Comparison of ENCODE assay signal across 27 cellular contexts in genomic region chr2:217340899-217341298, GRCh38.
DNase-seq lines count a peak whose midpoint lies in the region; ATAC-seq, FAIRE-seq and TF ChIP-seq lines count a peak whose summit lies in the region.
"Had no signal": no experiment of that assay in that cellular context is flagged by ENCODE, and none has a peak within 500 bp of the region (broad histone marks: within the 10 kb centered on the region; RNA-seq: fewer than 3 reads in every experiment).

No MANE protein-coding gene starts in this region.

- H4K91ac ChIP-seq in IMR-90 (ENCODE audit: insufficient read depth, low read depth, low read length) = peak overlapping the region; percentile 27; the same call in 1 of the 2 replicates

- DNase-seq in A549 (ENCODE audit: low read depth in 1 of 2, low spot score in 1 of 2) (no peak), IMR-90 (no peak), small intestine (peak; percentile 44), NCI-H1092 (lab: John Stamatoyannopoulos, UW) (no peak)
- no peak for DNase-seq in naive thymus-derived CD8-positive, alpha-beta T cell
- DNase-seq in activated effector memory CD4-positive, alpha-beta T cell treated with Interleukin-2 at 50 U/mL for 16 hours = no peak
- DNase-seq: ACHN; BE2C; C1 segment of cervical spinal cord; CD4-positive, alpha-beta memory T cell; CD4-positive, CD25-positive, alpha-beta regulatory T cell; CD8-positive, alpha-beta memory T cell; COR-L47; DMS 273 treated with DMSO at 0.1 percent for 48 hours; DMS153; DMS53; DMS79; DND-41; EL; GDM1 had no signal

- peak overlapping the region; percentile 77 for H3K18ac ChIP-seq in IMR-90 (ENCODE audit: low read depth, low read length)

- CTCF ChIA-PET in A549 (lab: Yijun Ruan, JAX) = no interaction called here
- CTCF ChIA-PET in IMR-90 (lab: Yijun Ruan, JAX) = no interaction called here

- H3K4me3 ChIP-seq in A549 (no peak overlapping the region), IMR-90 (ENCODE audit: insufficient read depth, low read depth, low read length) (no peak overlapping the region), small intestine (ENCODE audit: low read depth in 1 of 2, low read length in 2 of 2) (no peak overlapping the region)
- H3K4me3 ChIP-seq: BLaER1, GM12878 had no signal

- BruUV-seq in IMR-90 (replicated peaks; lab: Mats Ljungman, UMichigan) = no TSS peak

- peak overlapping the region; percentile 46 for H4K5ac ChIP-seq in IMR-90 (ENCODE audit: low read depth, low read length)

- H3K9me3 ChIP-seq in A549 (no peaks in the 10 kb centered on the region), IMR-90 (ENCODE audit: control insufficient read depth, insufficient read depth, low read length) (no peaks in the 10 kb centered on the region), small intestine (ENCODE audit: control insufficient read depth, low read depth) (no peaks in the 10 kb centered on the region)
- H3K9me3 ChIP-seq: BE2C, BLaER1 had no signal

- peaks cover 7% of the 10 kb centered on the region; the same call in 1 of the 2 replicates for H3K9me1 ChIP-seq in IMR-90 (ENCODE audit: insufficient read depth, low read length)

- TF ChIP-seq CTCF in A549 (IDR thresholded peaks at IDR 0.05) = no peak
- TF ChIP-seq CTCF in IMR-90 (conservative IDR thresholded peaks at IDR 0.05; ENCODE audit: low read depth, low read length) = no peak

- no peak overlapping the region for H2AK9ac ChIP-seq in IMR-90 (replicated peaks; ENCODE audit: low read depth, low read length, poor library complexity)

- H3K27me3 Mint-ChIP-seq in naive thymus-derived CD8-positive, alpha-beta T cell = peaks cover 0 to 3% (median 0%) of the 10 kb centered on the region in 5 donors
- H3K27me3 Mint-ChIP-seq: CD4-positive, CD25-positive, alpha-beta regulatory T cell; CD8-positive, alpha-beta memory T cell had no signal

- H3K56ac ChIP-seq in IMR-90 (ENCODE audit: extremely low read depth, insufficient read depth, low read length) = no peak overlapping the region

- H3K9ac ChIP-seq in IMR-90 (ENCODE audit: low read depth, low read length) = no peak overlapping the region
- H3K9ac ChIP-seq: BLaER1 had no signal

- H3K27me3 ChIP-seq in IMR-90 (ENCODE audit: control insufficient read depth, insufficient read depth, low read length) = no peaks in the 10 kb centered on the region
- H3K27me3 ChIP-seq in small intestine (ENCODE audit: control insufficient read depth in 2 of 2, insufficient read depth in 2 of 2, low read length in 2 of 2) = no peaks in the 10 kb centered on the region
- H3K27me3 ChIP-seq: BE2C, BLaER1 had no signal

- H3K79me1 ChIP-seq in IMR-90 (ENCODE audit: low read depth in 1 of 2, low read length in 2 of 2) = peaks cover 9 to 12% of the 10 kb centered on the region in 2 experiments; a peak in 2 of 4 replicates

- no peak for TF ChIP-seq POLR2A in A549 (IDR thresholded peaks at IDR 0.05; ENCODE audit: low read length)
- no peak for TF ChIP-seq POLR2A in IMR-90 (IDR thresholded peaks at IDR 0.05; ENCODE audit: low read depth, low read length)

- H3K23ac ChIP-seq in IMR-90 (ENCODE audit: low read depth, low read length) = no peak overlapping the region

- intact Hi-C loops in IMR-90 (cut with micrococcal nuclease) = no loop called here

- 0 out of 4 replicates have a peak overlapping the region, but pooled peaks of 1 of the 2 experiments have one; percentile 10 for H4K8ac ChIP-seq in IMR-90 (ENCODE audit: low read depth in 2 of 2, low read length in 2 of 2)

- peak overlapping the region; percentile 85; the same call in 1 of the 2 replicates for H2BK20ac ChIP-seq in IMR-90 (ENCODE audit: low read depth, low read length)

- peak overlapping the region; percentile 65; the same call in 1 of the 2 replicates for H3K4ac ChIP-seq in IMR-90 (ENCODE audit: low read depth, low read length)

- POLR2A ChIA-PET in A549 (lab: Yijun Ruan, JAX) = no interaction called here
- POLR2A ChIA-PET in IMR-90 (lab: Charles Lee; ENCODE audit: unreplicated experiment) = no interaction called here
- POLR2A ChIA-PET in naive thymus-derived CD8-positive, alpha-beta T cell (lab: Charles Lee) = no interaction called here

- H3K4me2 ChIP-seq in A549 (no peak overlapping the region), IMR-90 (ENCODE audit: low read depth, low read length) (no peak overlapping the region)
- H3K4me2 ChIP-seq: BLaER1 had no signal

- H3K4me3 Mint-ChIP-seq in naive thymus-derived CD8-positive, alpha-beta T cell = no peak overlapping the region
- H3K4me3 Mint-ChIP-seq: CD14-positive monocyte; CD4-positive, alpha-beta memory T cell; CD4-positive, CD25-positive, alpha-beta regulatory T cell; CD8-positive, alpha-beta memory T cell had no signal

- FAIRE-seq in A549 (lab: Jason Lieb, UNC) (no peak), endometrium (lab: Jason Lieb, UNC) (peak; percentile 4), small intestine (lab: Jason Lieb, UNC) (no peak)
- FAIRE-seq: GM12878, GM12892, GM18507 had no signal

- H4K20me1 ChIP-seq in IMR-90 (ENCODE audit: insufficient read depth, low read length) = no peaks in the 10 kb centered on the region
- H4K20me1 ChIP-seq: BLaER1 had no signal

- dilution Hi-C loops in IMR-90 (cut with HindIII; ENCODE audit: low sequenced_read_pairs, unreplicated experiment) = no loop called here

- no peak overlapping the region for H3K14ac ChIP-seq in IMR-90 (replicated peaks; ENCODE audit: low read depth, low read length)

- H2AK5ac ChIP-seq in IMR-90 (ENCODE audit: low read depth, low read length) = no peak overlapping the region

- H2BK15ac ChIP-seq in IMR-90 (ENCODE audit: low read depth, low read length) = peak overlapping the region; percentile 83; the same call in 2 of the 3 replicates

- no peak for TF ChIP-seq EP300 in A549 (IDR thresholded peaks at IDR 0.05)

- H2AFZ ChIP-seq in IMR-90 (replicated peaks; ENCODE audit: low read length, poor library complexity) = no peak overlapping the region

- H3K27ac ChIP-seq in A549 (no peak overlapping the region), IMR-90 (ENCODE audit: insufficient read depth, low read length) (0 out of 2 replicates have a peak overlapping the region, but pooled peaks have one; percentile 21), small intestine (ENCODE audit: low read depth in 1 of 2, low read length in 1 of 2) (no peak overlapping the region)
- H3K27ac ChIP-seq: 22Rv1, BLaER1 had no signal

- ATAC-seq in A549 (no peak), IMR-90 (ENCODE audit: low read depth) (no peak)
- ATAC-seq in naive thymus-derived CD8-positive, alpha-beta T cell = no peak
- ATAC-seq: GM12878 had no signal

- H2BK120ac ChIP-seq in IMR-90 (ENCODE audit: low read depth, low read length) = peak overlapping the region; percentile 54

- no peak overlapping the region for H3K27ac Mint-ChIP-seq in naive thymus-derived CD8-positive, alpha-beta T cell
- H3K27ac Mint-ChIP-seq: CD14-positive monocyte; CD4-positive, alpha-beta memory T cell; CD4-positive, CD25-positive, alpha-beta regulatory T cell; CD8-positive, alpha-beta memory T cell had no signal

- TF ChIP-seq RAD21 in A549 (conservative IDR thresholded peaks at IDR 0.05 in 1 of 2, IDR thresholded peaks at IDR 0.05 in 1 of 2) (no peak), IMR-90 (IDR thresholded peaks at IDR 0.05; ENCODE audit: low read length) (no peak)

- peaks cover 37% of the 10 kb centered on the region for H3K4me1 ChIP-seq in A549
- H3K4me1 ChIP-seq in IMR-90 (ENCODE audit: control insufficient read depth, insufficient read depth, low read length) = peaks cover 12% of the 10 kb centered on the region
- peaks cover 0 to 2% of the 10 kb centered on the region in 2 donors for H3K4me1 ChIP-seq in small intestine (ENCODE audit: control insufficient read depth in 2 of 2, insufficient read depth in 1 of 2, low read depth in 1 of 2, low read length in 1 of 2)
- H3K4me1 ChIP-seq: BE2C had no signal

- H3K36me3 Mint-ChIP-seq in naive thymus-derived CD8-positive, alpha-beta T cell = peaks cover 0 to 4% (median 0%) of the 10 kb centered on the region in 3 donors
- H3K36me3 Mint-ChIP-seq: CD14-positive monocyte; CD4-positive, alpha-beta memory T cell; CD4-positive, CD25-positive, alpha-beta regulatory T cell; CD8-positive, alpha-beta memory T cell had no signal

- no peaks in the 10 kb centered on the region for H3K4me1 Mint-ChIP-seq in naive thymus-derived CD8-positive, alpha-beta T cell
- H3K4me1 Mint-ChIP-seq: CD4-positive, alpha-beta memory T cell; CD4-positive, CD25-positive, alpha-beta regulatory T cell; CD8-positive, alpha-beta memory T cell had no signal

- in situ Hi-C loops in IMR-90 (cut with MboI; ENCODE audit: low sequenced_read_pairs) = no loop called here

- 67% methylated on average over 1 of the region's 1 CpG for WGBS in A549 (ENCODE audit: missing lambda C conversion rate)
- no CpG with 5 or more reads among the region's 1 CpG for WGBS in IMR-90 (ENCODE audit: extremely low coverage in 2 of 2, insufficient read length in 1 of 2), 2 experiments
- 61 to 75% (median 75%) methylated on average over 1 of the region's 1 CpG for WGBS in small intestine, 3 donors

- no peaks in the 10 kb centered on the region for H3K9me3 Mint-ChIP-seq in naive thymus-derived CD8-positive, alpha-beta T cell

- no peak overlapping the region for H2BK5ac ChIP-seq in IMR-90 (ENCODE audit: low read depth, low read length, poor library complexity, severe bottlenecking)

- H3K36me3 ChIP-seq in IMR-90 (ENCODE audit: control insufficient read depth, insufficient read depth, low read length) = no peaks in the 10 kb centered on the region
- no peaks in the 10 kb centered on the region for H3K36me3 ChIP-seq in small intestine (ENCODE audit: control insufficient read depth in 2 of 2, insufficient read depth in 2 of 2, low read length in 2 of 2)
- H3K36me3 ChIP-seq: BE2C, BLaER1 had no signal

TF ChIP-seq in A549, 52 proteins besides CTCF, POLR2A, EP300 and RAD21:
- TF ChIP-seq BHLHE40 (IDR thresholded peaks at IDR 0.05; ENCODE audit: low read depth, low read length) = no peak
- peak; percentile 12; the same call in 1 of the 2 replicates for TF ChIP-seq ZC3H11A (IDR thresholded peaks at IDR 0.05)
TF ChIP-seq in A549: peak in this region for 1.

TF ChIP-seq in IMR-90, 13 proteins besides CTCF, POLR2A, EP300 and RAD21 (continues in another document):
- TF ChIP-seq CHD1 (IDR thresholded peaks at IDR 0.05; ENCODE audit: low read depth, low read length) = no peak
- TF ChIP-seq, protein P1, sequence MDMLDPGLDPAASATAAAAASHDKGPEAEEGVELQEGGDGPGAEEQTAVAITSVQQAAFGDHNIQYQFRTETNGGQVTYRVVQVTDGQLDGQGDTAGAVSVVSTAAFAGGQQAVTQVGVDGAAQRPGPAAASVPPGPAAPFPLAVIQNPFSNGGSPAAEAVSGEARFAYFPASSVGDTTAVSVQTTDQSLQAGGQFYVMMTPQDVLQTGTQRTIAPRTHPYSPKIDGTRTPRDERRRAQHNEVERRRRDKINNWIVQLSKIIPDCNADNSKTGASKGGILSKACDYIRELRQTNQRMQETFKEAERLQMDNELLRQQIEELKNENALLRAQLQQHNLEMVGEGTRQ (IDR thresholded peaks at IDR 0.05; ENCODE audit: low read depth, low read length) = no peak
- no peak for TF ChIP-seq FOS (IDR thresholded peaks at IDR 0.05; ENCODE audit: low read depth, low read length)
- no peak for TF ChIP-seq BHLHE40 (IDR thresholded peaks at IDR 0.05; ENCODE audit: low read depth, low read length)
- no peak for TF ChIP-seq MXI1 (IDR thresholded peaks at IDR 0.05; ENCODE audit: borderline replicate concordance, low read depth, low read length)
- no peak for TF ChIP-seq NFE2L2 (IDR thresholded peaks at IDR 0.05; ENCODE audit: low read depth, low read length)
- no peak for TF ChIP-seq RCOR1 (IDR thresholded peaks at IDR 0.05; ENCODE audit: insufficient replicate concordance, low read length)
